ENCODE assay signal across 21 cellular contexts in genomic region chr17:78692460-78693010, GRCh38.
A peak's percentile ranks its signal among the peaks of the same experiment; 100 is the strongest.
DNase-seq lines count a peak whose midpoint lies in the region; ATAC-seq, FAIRE-seq and TF ChIP-seq lines count a peak whose summit lies in the region.
"Had no signal": no experiment of that assay in that cellular context is flagged by ENCODE, and none has a peak within 500 bp of the region (broad histone marks: within the 10 kb centered on the region; RNA-seq: fewer than 3 reads in every experiment).

No MANE protein-coding gene starts in this region.

- H4K5ac ChIP-seq in H1 (ENCODE audit: insufficient read length, low read depth, low read length): no peak overlapping the region

- H3K4ac ChIP-seq in H1 (replicated peaks; ENCODE audit: insufficient read length, low read depth, low read length): no peak overlapping the region

- no peak overlapping the region for H3K4me3 Mint-ChIP-seq in activated naive CD4-positive, alpha-beta T cell treated with anti-CD3 and anti-CD28 coated beads, Interleukin-2, amount 10 ng/mL, durations not matched to agents 7 days and 5 days
- H3K4me3 Mint-ChIP-seq in IgD-negative memory B cell: no peak overlapping the region
- H3K4me3 Mint-ChIP-seq in stimulated activated naive B cell treated with anti-CD40 and anti-IgM and Interleukin-4, amounts not matched to agents 10 μg/mL and 1 μg/mL and 100 μg/mL, for 72 hours: no peak overlapping the region
- H3K4me3 Mint-ChIP-seq: memory B cell had no signal

- TF ChIP-seq RAD21 in H1 (IDR thresholded peaks at IDR 0.05 in 1 of 2, conservative IDR thresholded peaks at IDR 0.05 in 1 of 2; ENCODE audit: low read depth in 2 of 2, low read length in 2 of 2): no peak

- H2BK20ac ChIP-seq in H1 (ENCODE audit: low read length): no peak overlapping the region

- H3K23ac ChIP-seq in H1 (ENCODE audit: insufficient read length): no peak overlapping the region

- no peak overlapping the region for H3K56ac ChIP-seq in H1 (replicated peaks; ENCODE audit: insufficient read length, low read depth, low read length)

- H3K79me1 ChIP-seq in H1 (ENCODE audit: low read depth, low read length): no peaks in the 10 kb centered on the region

- H3K18ac ChIP-seq in H1 (ENCODE audit: extremely low read depth, low read length): no peak overlapping the region

- TF ChIP-seq CTCF in H1 (IDR thresholded peaks at IDR 0.05; ENCODE audit: control extremely low read depth in 1 of 3, insufficient read depth in 1 of 3, low read depth in 1 of 3, low read length in 3 of 3): no peak

- 92% methylated on average over 15 of the region's 15 CpGs; no CpG with 5 or more reads in 1 of the 2 experiments for WGBS in H1 (ENCODE audit: extremely low coverage in 1 of 2, insufficient coverage in 1 of 2, insufficient read length in 1 of 2, insufficient replicate concordance in 2 of 2, low coverage in 1 of 2, low lambda C conversion rate in 2 of 2, missing lambda C conversion rate in 1 of 2), 2 experiments

- peak overlapping the region; percentile 68 for H3K27ac Mint-ChIP-seq in activated naive CD4-positive, alpha-beta T cell treated with anti-CD3 and anti-CD28 coated beads, Interleukin-2, amount 10 ng/mL, durations not matched to agents 7 days and 5 days
- peak overlapping the region in 2 of 3 donors; percentile 69 to 73 for H3K27ac Mint-ChIP-seq in IgD-negative memory B cell
- peak overlapping the region; percentile 78 for H3K27ac Mint-ChIP-seq in stimulated activated naive B cell treated with anti-CD40 and anti-IgM and Interleukin-4, amounts not matched to agents 10 μg/mL and 1 μg/mL and 100 μg/mL, for 72 hours
- H3K27ac Mint-ChIP-seq: memory B cell had no signal

- H3K79me2 ChIP-seq in H1 (ENCODE audit: control insufficient read depth in 1 of 2, insufficient read depth in 2 of 2, low read length in 2 of 2): no peaks in the 10 kb centered on the region

- POLR2A ChIA-PET in H1 (lab: Charles Lee; ENCODE audit: partially characterized antibody): no interaction called here

- no peak overlapping the region for H2AFZ ChIP-seq in H1 (ENCODE audit: low read length)

- no peak overlapping the region for H3K4me2 ChIP-seq in H1 (ENCODE audit: insufficient read depth in 1 of 2, low read depth in 2 of 2, low read length in 2 of 2)
- H3K4me2 ChIP-seq: BLaER1 treated with 17β-estradiol and CSF1 and Interleukin-3, amounts not matched to agents 10 nM and 100 nM had no signal

- no peak overlapping the region for H4K91ac ChIP-seq in H1 (replicated peaks; ENCODE audit: insufficient read length, low read length)

- peaks cover 90% of the 10 kb centered on the region for H3K36me3 Mint-ChIP-seq in activated naive CD4-positive, alpha-beta T cell treated with anti-CD3 and anti-CD28 coated beads, Interleukin-2, amount 10 ng/mL, durations not matched to agents 7 days and 5 days
- peaks cover 11% of the 10 kb centered on the region for H3K36me3 Mint-ChIP-seq in IgD-negative memory B cell
- H3K36me3 Mint-ChIP-seq in stimulated activated naive B cell treated with anti-CD40 and anti-IgM and Interleukin-4, amounts not matched to agents 10 μg/mL and 1 μg/mL and 100 μg/mL, for 72 hours: peaks cover 82 to 91% of the 10 kb centered on the region in 2 donors

- H2BK15ac ChIP-seq in H1 (ENCODE audit: low read length): no peak overlapping the region

- peaks cover 0 to 3% (median 0%) of the 10 kb centered on the region in 4 experiments; a peak in 1 of 8 replicates for H3K36me3 ChIP-seq in H1 (ENCODE audit: control insufficient read depth in 2 of 4, insufficient read depth in 4 of 4, low read length in 3 of 4)

- no peak for ATAC-seq in stimulated activated naive B cell treated with anti-CD40 and anti-IgM and Interleukin-4, amounts not matched to agents 10 μg/mL and 1 μg/mL and 100 μg/mL, for 72 hours (replicated peaks)
- no peak for ATAC-seq in HG02678 (IDR thresholded peaks at IDR 0.05; ENCODE audit: unreplicated experiment)
- ATAC-seq: gastroesophageal sphincter, PC-3 had no signal

- H3K14ac ChIP-seq in H1 (ENCODE audit: insufficient read length): no peak overlapping the region

- H4K8ac ChIP-seq in H1 (ENCODE audit: extremely low read depth, insufficient read depth, low read length): no peak overlapping the region

- H3K9ac ChIP-seq in H1 (replicated peaks in 1 of 4; ENCODE audit: extremely low read depth in 1 of 4, low read depth in 3 of 4, low read length in 3 of 4): no peak overlapping the region
- H3K9ac ChIP-seq: BLaER1 treated with 17β-estradiol and CSF1 and Interleukin-3, amounts not matched to agents 10 nM and 100 nM had no signal

- no peaks in the 10 kb centered on the region for H3K27me3 ChIP-seq in H1 (replicated peaks in 1 of 4; ENCODE audit: control insufficient read depth in 3 of 4, extremely low read depth in 1 of 4, insufficient read depth in 3 of 4, low read length in 3 of 4)
- H3K27me3 ChIP-seq: BLaER1 treated with 17β-estradiol and CSF1 and Interleukin-3, amounts not matched to agents 10 nM and 100 nM; gastroesophageal sphincter had no signal

- H3K9me3 ChIP-seq in H1 (ENCODE audit: insufficient read depth in 2 of 2, low read depth in 1 of 2, low read length in 1 of 2): peaks cover 0 to 2% of the 10 kb centered on the region in 2 experiments; a peak in 1 of 4 replicates
- H3K9me3 ChIP-seq: gastroesophageal sphincter had no signal

- peaks cover 2% of the 10 kb centered on the region for H3K4me1 Mint-ChIP-seq in activated naive CD4-positive, alpha-beta T cell treated with anti-CD3 and anti-CD28 coated beads, Interleukin-2, amount 10 ng/mL, durations not matched to agents 7 days and 5 days
- H3K4me1 Mint-ChIP-seq in IgD-negative memory B cell: peaks cover 33 to 40% (median 38%) of the 10 kb centered on the region in 3 donors
- peaks cover 48 to 79% of the 10 kb centered on the region in 2 donors for H3K4me1 Mint-ChIP-seq in stimulated activated naive B cell treated with anti-CD40 and anti-IgM and Interleukin-4, amounts not matched to agents 10 μg/mL and 1 μg/mL and 100 μg/mL, for 72 hours

- no peak overlapping the region for H3K4me3 ChIP-seq in H1 (ENCODE audit: extremely low read depth in 1 of 4, insufficient read depth in 2 of 4, low read depth in 3 of 4, low read length in 4 of 4)
- H3K4me3 ChIP-seq: BLaER1 treated with 17β-estradiol and CSF1 and Interleukin-3, amounts not matched to agents 10 nM and 100 nM; gastroesophageal sphincter had no signal

- no peak for TF ChIP-seq POLR2A in H1 (IDR thresholded peaks at IDR 0.05; ENCODE audit: control extremely low read depth in 1 of 2, low read depth in 2 of 2, low read length in 2 of 2)

- FAIRE-seq in H1 (lab: Jason Lieb, UNC) (no peak), HTR-8/SVneo (lab: Jason Lieb, UNC) (no peak)
- FAIRE-seq: D721Med, TTC549 had no signal

- no peaks in the 10 kb centered on the region for H4K20me1 ChIP-seq in H1 (replicated peaks in 1 of 2; ENCODE audit: control insufficient read depth in 1 of 2, insufficient read depth in 2 of 2, low read length in 2 of 2)

- no peak overlapping the region for H2BK120ac ChIP-seq in H1 (replicated peaks; ENCODE audit: low read depth, low read length)

- no peak overlapping the region for H2BK12ac ChIP-seq in H1 (ENCODE audit: low read depth, low read length)

- no peaks in the 10 kb centered on the region for H3K27me3 Mint-ChIP-seq in activated naive CD4-positive, alpha-beta T cell treated with anti-CD3 and anti-CD28 coated beads, Interleukin-2, amount 10 ng/mL, durations not matched to agents 7 days and 5 days
- peaks cover 2% of the 10 kb centered on the region for H3K27me3 Mint-ChIP-seq in IgD-negative memory B cell
- H3K27me3 Mint-ChIP-seq in stimulated activated naive B cell treated with anti-CD40 and anti-IgM and Interleukin-4, amounts not matched to agents 10 μg/mL and 1 μg/mL and 100 μg/mL, for 72 hours: no peaks in the 10 kb centered on the region
- H3K27me3 Mint-ChIP-seq: memory B cell had no signal

- H3K4me1 ChIP-seq in H1 (replicated peaks in 1 of 4; ENCODE audit: control insufficient read depth in 3 of 4, insufficient read depth in 4 of 4, low read length in 3 of 4): no peaks in the 10 kb centered on the region
- H3K4me1 ChIP-seq: gastroesophageal sphincter had no signal

- no peak for DNase-seq in activated naive CD4-positive, alpha-beta T cell treated with anti-CD3 and anti-CD28 coated beads, Interleukin-2, amount 10 ng/mL, durations not matched to agents 7 days and 5 days
- DNase-seq in activated naive CD4-positive, alpha-beta T cell treated with Interleukin-2 at 50 U/mL for 16 hours: no peak
- DNase-seq in H1 (ENCODE audit: low read depth in 1 of 2, low spot score in 2 of 2): no peak
- no peak for DNase-seq in stimulated activated naive B cell treated with anti-CD40 and anti-IgM and Interleukin-4, amounts not matched to agents 10 μg/mL and 1 μg/mL and 100 μg/mL, for 72 hours
- no peak for DNase-seq in HTR-8/SVneo (ENCODE audit: insufficient read length, low spot score)
- DNase-seq in NCI-H1417 treated with DMSO at 0.1 percent for 48 hours (lab: John Stamatoyannopoulos, UW): no peak
- DNase-seq: activated CD8-positive, alpha-beta memory T cell treated with anti-CD3 and anti-CD28 coated beads, Interleukin-2, amount 50 U/mL, for 4 hours; activated gamma-delta T cell treated with Interleukin-2 at 50 U/mL for 16 hours; GOT3; NCI-H2081 treated with DMSO at 0.1 percent for 48 hours; NCI-H446; PC-3; Right ventricle myocardium superior; stimulated activated CD4-positive, alpha-beta T cell treated with anti-CD3 and anti-CD28 coated beads, Interleukin-12 subunit alpha, Interleukin-12 subunit beta, amount 100 ng/mL, for 4 hours had no signal

- H3K27ac ChIP-seq in H1 (ENCODE audit: low read depth, low read length): no peak overlapping the region
- H3K27ac ChIP-seq: BLaER1 treated with 17β-estradiol and CSF1 and Interleukin-3, amounts not matched to agents 10 nM and 100 nM; gastroesophageal sphincter had no signal

- H2AK5ac ChIP-seq in H1 (ENCODE audit: low read depth, low read length): no peak overlapping the region

- H3K23me2 ChIP-seq in H1 (ENCODE audit: low read depth, low read length): no peaks in the 10 kb centered on the region; the same call in 1 of the 2 replicates

- no peaks in the 10 kb centered on the region for H3K9me3 Mint-ChIP-seq in activated naive CD4-positive, alpha-beta T cell treated with anti-CD3 and anti-CD28 coated beads, Interleukin-2, amount 10 ng/mL, durations not matched to agents 7 days and 5 days
- peaks cover 0 to 2% (median under 1%) of the 10 kb centered on the region in 3 donors for H3K9me3 Mint-ChIP-seq in IgD-negative memory B cell
- H3K9me3 Mint-ChIP-seq in stimulated activated naive B cell treated with anti-CD40 and anti-IgM and Interleukin-4, amounts not matched to agents 10 μg/mL and 1 μg/mL and 100 μg/mL, for 72 hours: no peaks in the 10 kb centered on the region
- H3K9me3 Mint-ChIP-seq: memory B cell had no signal

- CTCF ChIA-PET in activated naive CD4-positive, alpha-beta T cell treated with anti-CD3 and anti-CD28 coated beads, Interleukin-2, amount 10 ng/mL, durations not matched to agents 7 days and 5 days (lab: Charles Lee): interaction anchor here (1.1 to 1.4 kb wide), 2 partner anchors 16 to 195 kb away, joined by 3 to 4 read pairs; no protein-coding TSS in a partner anchor
- CTCF ChIA-PET in H1 (lab: Charles Lee; ENCODE audit: partially characterized antibody): interaction anchor here (0.8 to 1.8 kb wide), 4 partner anchors 17 to 196 kb away, joined by 3 to 6 read pairs (median 4); no protein-coding TSS in a partner anchor

- no peak for TF ChIP-seq EP300 in H1 (IDR thresholded peaks at IDR 0.05; ENCODE audit: borderline replicate concordance in 1 of 2, low read depth in 2 of 2, low read length in 2 of 2)

- H2BK5ac ChIP-seq in H1 (ENCODE audit: low read depth, low read length): no peak overlapping the region
